In the genomic region with DNA sequence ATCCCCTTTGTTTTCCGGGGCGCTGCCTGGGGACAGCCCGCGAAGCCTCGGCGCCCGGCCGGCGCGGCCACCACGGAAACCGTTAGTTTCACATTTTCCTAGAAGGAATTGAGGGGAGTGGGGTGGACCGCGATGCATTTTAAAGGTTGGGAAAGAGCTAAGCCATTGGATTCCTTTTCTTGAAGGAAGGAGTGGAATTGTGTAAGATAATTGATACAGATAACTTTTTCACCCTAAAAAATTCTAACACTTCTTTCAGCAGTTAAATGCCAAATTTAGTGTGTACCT, we compare ENCODE assay signal across 7 cellular contexts.
DNase-seq lines count a peak whose midpoint lies in the region; ATAC-seq and TF ChIP-seq lines count a peak whose summit lies in the region.

No MANE protein-coding gene starts in this region.

- peaks cover 21% of the 10 kb centered on the region for H3K36me3 Mint-ChIP-seq in activated T-helper 17 cell treated with anti-CD3 and anti-CD28 coated beads, Interleukin-2, amount 50 U/mL, for 72 hours (ENCODE audit: low read depth)
- H3K36me3 Mint-ChIP-seq in stimulated activated memory B cell treated with anti-CD40 and anti-IgM and Interleukin-4, amounts not matched to agents 10 μg/mL and 1 μg/mL and 100 μg/mL, for 72 hours: peaks cover 5% of the 10 kb centered on the region

- H3K4me3 ChIP-seq in HL-60 (replicated peaks; ENCODE audit: insufficient read depth, low read length): peak overlapping the region; percentile 78
- H3K4me3 ChIP-seq in iPS-18a (ENCODE audit: low read length): peak overlapping the region; percentile 94

- H3K9me3 Mint-ChIP-seq in activated T-helper 17 cell treated with anti-CD3 and anti-CD28 coated beads, Interleukin-2, amount 50 U/mL, for 72 hours: no peaks in the 10 kb centered on the region
- no peaks in the 10 kb centered on the region for H3K9me3 Mint-ChIP-seq in stimulated activated memory B cell treated with anti-CD40 and anti-IgM and Interleukin-4, amounts not matched to agents 10 μg/mL and 1 μg/mL and 100 μg/mL, for 72 hours

- H3K9me3 ChIP-seq in iPS-18a (ENCODE audit: control insufficient read depth, low read depth, low read length): no peaks in the 10 kb centered on the region

- TF ChIP-seq CTCF in HL-60 (IDR thresholded peaks at IDR 0.05; ENCODE audit: insufficient read depth, low read length): no peak

- H3K4me1 ChIP-seq in iPS-18a (ENCODE audit: control insufficient read depth, low read depth, low read length): peaks cover 34% of the 10 kb centered on the region

- H3K4me3 Mint-ChIP-seq in activated T-helper 17 cell treated with anti-CD3 and anti-CD28 coated beads, Interleukin-2, amount 50 U/mL, for 72 hours: peak overlapping the region; percentile 96
- peak overlapping the region; percentile 96 for H3K4me3 Mint-ChIP-seq in stimulated activated memory B cell treated with anti-CD40 and anti-IgM and Interleukin-4, amounts not matched to agents 10 μg/mL and 1 μg/mL and 100 μg/mL, for 72 hours

- H3K27ac Mint-ChIP-seq in activated T-helper 17 cell treated with anti-CD3 and anti-CD28 coated beads, Interleukin-2, amount 50 U/mL, for 72 hours: peak overlapping the region; percentile 95
- H3K27ac Mint-ChIP-seq in stimulated activated memory B cell treated with anti-CD40 and anti-IgM and Interleukin-4, amounts not matched to agents 10 μg/mL and 1 μg/mL and 100 μg/mL, for 72 hours: peak overlapping the region; percentile 100

- H3K36me3 ChIP-seq in iPS-18a (ENCODE audit: control insufficient read depth, low read depth, low read length): no peaks in the 10 kb centered on the region

- DNase-seq in HL-60 (ENCODE audit: low read depth in 1 of 2, low spot score in 1 of 2) (no peak), Ammon's horn (ENCODE audit: low spot score) (no peak)

- H3K27ac ChIP-seq in HL-60 (replicated peaks): peak overlapping the region; percentile 100
- peak overlapping the region; percentile 93 for H3K27ac ChIP-seq in iPS-18a (ENCODE audit: low read length)

- peaks cover 22% of the 10 kb centered on the region for H3K4me1 Mint-ChIP-seq in activated T-helper 17 cell treated with anti-CD3 and anti-CD28 coated beads, Interleukin-2, amount 50 U/mL, for 72 hours
- H3K4me1 Mint-ChIP-seq in stimulated activated memory B cell treated with anti-CD40 and anti-IgM and Interleukin-4, amounts not matched to agents 10 μg/mL and 1 μg/mL and 100 μg/mL, for 72 hours: peaks cover 47% of the 10 kb centered on the region

- H3K27me3 Mint-ChIP-seq in activated T-helper 17 cell treated with anti-CD3 and anti-CD28 coated beads, Interleukin-2, amount 50 U/mL, for 72 hours: no peaks in the 10 kb centered on the region
- no peaks in the 10 kb centered on the region for H3K27me3 Mint-ChIP-seq in stimulated activated memory B cell treated with anti-CD40 and anti-IgM and Interleukin-4, amounts not matched to agents 10 μg/mL and 1 μg/mL and 100 μg/mL, for 72 hours

- H3K9ac ChIP-seq in iPS-18a (ENCODE audit: low read length): peak overlapping the region; percentile 96

- H3K27me3 ChIP-seq in HL-60 (ENCODE audit: insufficient read depth, poor library complexity, severe bottlenecking): no peaks in the 10 kb centered on the region
- H3K27me3 ChIP-seq in iPS-18a (ENCODE audit: control insufficient read depth, insufficient read depth, low read length): no peaks in the 10 kb centered on the region

- ATAC-seq in activated T-helper 17 cell treated with anti-CD3 and anti-CD28 coated beads, Interleukin-2, amount 50 U/mL, for 72 hours (replicated peaks): no peak
- ATAC-seq in stimulated activated memory B cell treated with anti-CD40 and anti-IgM and Interleukin-4, amounts not matched to agents 10 μg/mL and 1 μg/mL and 100 μg/mL, for 72 hours: no peak
- ATAC-seq in HG02970 (IDR thresholded peaks at IDR 0.05; ENCODE audit: low FRiP score, unreplicated experiment) (no peak), HG03045 (IDR thresholded peaks at IDR 0.05; ENCODE audit: unreplicated experiment) (no peak)
